ENCODE assay signal across 1 cellular context in the genomic region with DNA sequence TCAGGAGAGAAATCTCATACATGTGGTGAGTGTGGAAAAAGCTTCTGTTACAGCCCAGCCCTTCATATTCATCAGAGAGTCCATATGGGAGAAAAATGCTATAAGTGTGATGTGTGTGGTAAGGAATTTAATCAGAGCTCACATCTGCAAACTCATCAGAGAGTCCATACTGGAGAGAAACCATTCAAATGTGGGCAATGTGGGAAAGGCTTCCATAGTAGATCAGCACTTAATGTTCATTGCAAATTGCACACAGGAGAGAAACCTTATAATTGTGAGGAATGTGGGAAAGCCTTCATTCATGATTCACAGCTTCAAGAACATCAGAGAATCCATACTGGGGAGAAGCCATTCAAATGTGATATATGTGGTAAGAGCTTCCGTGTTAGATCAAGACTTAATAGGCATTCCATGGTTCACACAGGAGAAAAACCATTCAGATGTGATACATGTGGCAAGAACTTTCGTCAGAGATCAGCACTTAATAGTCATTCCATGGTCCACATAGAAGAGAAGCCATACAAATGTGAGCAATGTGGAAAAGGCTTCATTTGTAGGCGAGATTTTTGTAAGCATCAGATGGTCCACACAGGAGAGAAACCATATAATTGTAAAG.
TF ChIP-seq lines count a peak whose summit lies in the region.

No MANE protein-coding gene starts in this region.

TF ChIP-seq in H1, 55 proteins besides CTCF, POLR2A, EP300 and RAD21:
- no peak for TF ChIP-seq RFX5 (IDR thresholded peaks at IDR 0.05; ENCODE audit: borderline replicate concordance, low read depth, low read length)
- peak; percentile 35; the same call in 1 of the 2 replicates for TF ChIP-seq ZNF274 (IDR thresholded peaks at IDR 0.05; ENCODE audit: borderline replicate concordance, extremely low read depth, low read length)
- TF ChIP-seq JUND (IDR thresholded peaks at IDR 0.05; ENCODE audit: low read length), result no peak
- TF ChIP-seq ASH2L (IDR thresholded peaks at IDR 0.05; ENCODE audit: low read length), result no peak
- no peak for TF ChIP-seq CBX5 (IDR thresholded peaks at IDR 0.05; ENCODE audit: low read depth, low read length)
- 0 out of 2 replicates have a peak, but pooled peaks have one; percentile 13 for TF ChIP-seq GTF2F1 (IDR thresholded peaks at IDR 0.05; ENCODE audit: borderline replicate concordance, low read depth, low read length)
